8 cellular contexts compared by ENCODE assay signal in genomic region chr4:73653695-73654106, GRCh38. TPM values are rescaled to one million over a fixed set of nuclear protein-coding genes. Genes with fewer than 3 reads are reported as not detected.
A peak's percentile ranks its signal among the peaks of the same experiment; 100 is the strongest.
DNase-seq lines count a peak whose midpoint lies in the region; ATAC-seq, FAIRE-seq and TF ChIP-seq lines count a peak whose summit lies in the region.

No MANE protein-coding gene starts in this region.

- H3K27ac ChIP-seq in 22Rv1 (no peak overlapping the region), GM23248 (no peak overlapping the region), PC-3 (ENCODE audit: low read length) (no peak overlapping the region), H1 (ENCODE audit: low read depth, low read length) (no peak overlapping the region)

- no peaks in the 10 kb centered on the region for H3K4me1 ChIP-seq in GM23248 (ENCODE audit: insufficient read depth)
- no peaks in the 10 kb centered on the region for H3K4me1 ChIP-seq in PC-3 (ENCODE audit: insufficient read depth, low read length)
- no peaks in the 10 kb centered on the region for H3K4me1 ChIP-seq in H1 (replicated peaks in 1 of 4; ENCODE audit: control insufficient read depth in 3 of 4, insufficient read depth in 4 of 4, low read length in 3 of 4)

- no peak overlapping the region for H3K14ac ChIP-seq in H1 (ENCODE audit: insufficient read length)

- POLR2A ChIA-PET in PC-3 (lab: Charles Lee; ENCODE audit: unreplicated experiment): interaction anchor here (0.6 kb wide), 1 partner anchor 21 kb away, joined by 6 read pairs; no protein-coding TSS in a partner anchor
- POLR2A ChIA-PET in H1 (lab: Charles Lee; ENCODE audit: partially characterized antibody): no interaction called here

- no peaks in the 10 kb centered on the region for H3K9me2 ChIP-seq in GM23248 (ENCODE audit: insufficient read depth)
- H3K9me2 ChIP-seq in PC-3 (replicated peaks; ENCODE audit: low read length): no peaks in the 10 kb centered on the region

- H2BK5ac ChIP-seq in H1 (ENCODE audit: low read depth, low read length): no peak overlapping the region

- peak; percentile 89 to 90 for TF ChIP-seq RAD21 in H1 (IDR thresholded peaks at IDR 0.05 in 1 of 2, conservative IDR thresholded peaks at IDR 0.05 in 1 of 2; ENCODE audit: low read depth in 2 of 2, low read length in 2 of 2)

- no peak for TF ChIP-seq POLR2A in H1 (IDR thresholded peaks at IDR 0.05; ENCODE audit: control extremely low read depth in 1 of 2, low read depth in 2 of 2, low read length in 2 of 2)

- no peak overlapping the region for H2BK120ac ChIP-seq in H1 (replicated peaks; ENCODE audit: low read depth, low read length)

- H3K23me2 ChIP-seq in H1 (ENCODE audit: low read depth, low read length): no peaks in the 10 kb centered on the region

- CTCF ChIA-PET in PC-3 (lab: Charles Lee) (interaction anchor here (0.5 to 2.0 kb wide), 14 partner anchors 23 to 655 kb away, joined by 3 to 17 read pairs (median 6); partner anchors contain the start of gene EPGN), H1 (lab: Charles Lee; ENCODE audit: partially characterized antibody) (interaction anchor here (0.5 to 6.4 kb wide), 25 partner anchors 9 to 655 kb away, joined by 3 to 127 read pairs (median 5); no protein-coding TSS in a partner anchor)

- 1% methylated on average over 7 of the region's 7 CpGs for WGBS in GM23248 (ENCODE audit: low coverage in 1 of 2, low lambda C conversion rate in 2 of 2, missing lambda C conversion rate in 2 of 2), 2 experiments
- 12% methylated on average over 5 of the region's 7 CpGs; no CpG with 5 or more reads in 1 of the 2 experiments for WGBS in H1 (ENCODE audit: extremely low coverage in 1 of 2, insufficient coverage in 1 of 2, insufficient read length in 1 of 2, insufficient replicate concordance in 2 of 2, low coverage in 1 of 2, low lambda C conversion rate in 2 of 2, missing lambda C conversion rate in 1 of 2), 2 experiments

- intact Hi-C loops in PC-3 (cut with micrococcal nuclease): loop anchor here (1.0 to 10.0 kb wide), 6 partner anchors 60 to 481 kb away; no protein-coding TSS in a partner anchor

- no peak overlapping the region for H3K4ac ChIP-seq in H1 (replicated peaks; ENCODE audit: insufficient read length, low read depth, low read length)

- H3K36me3 ChIP-seq in GM23248 (ENCODE audit: low read depth): no peaks in the 10 kb centered on the region
- H3K36me3 ChIP-seq in PC-3 (ENCODE audit: low read depth, low read length): no peaks in the 10 kb centered on the region
- no peaks in the 10 kb centered on the region for H3K36me3 ChIP-seq in H1 (ENCODE audit: control insufficient read depth in 2 of 4, insufficient read depth in 4 of 4, low read length in 3 of 4)

- no peak overlapping the region for H2BK15ac ChIP-seq in H1 (ENCODE audit: low read length)

- H3K4me3 ChIP-seq in GM23248: no peak overlapping the region
- no peak overlapping the region for H3K4me3 ChIP-seq in PC-3 (ENCODE audit: low read length)
- no peak overlapping the region for H3K4me3 ChIP-seq in H1 (ENCODE audit: extremely low read depth in 1 of 4, insufficient read depth in 2 of 4, low read depth in 3 of 4, low read length in 4 of 4)

- H2BK12ac ChIP-seq in H1 (ENCODE audit: low read depth, low read length): no peak overlapping the region

- BruUV-seq in PC-3 (replicated peaks; lab: Mats Ljungman, UMichigan): no TSS peak

- FAIRE-seq in H1 (lab: Jason Lieb, UNC): peak; percentile 55

- no peak overlapping the region for H3K18ac ChIP-seq in H1 (ENCODE audit: extremely low read depth, low read length)

- H3K56ac ChIP-seq in H1 (replicated peaks; ENCODE audit: insufficient read length, low read depth, low read length): no peak overlapping the region

- H3K27me3 ChIP-seq in GM23248 (replicated peaks; ENCODE audit: insufficient read depth) (no peaks in the 10 kb centered on the region), PC-3 (ENCODE audit: low read length) (no peaks in the 10 kb centered on the region), H1 (replicated peaks in 1 of 4; ENCODE audit: control insufficient read depth in 3 of 4, extremely low read depth in 1 of 4, insufficient read depth in 3 of 4, low read length in 3 of 4) (peaks cover 0 to 2% (median 0%) of the 10 kb centered on the region in 4 experiments; a peak in 1 of 7 replicates)

- no peak overlapping the region for H2BK20ac ChIP-seq in H1 (ENCODE audit: low read length)

- ATAC-seq in PC-3: peak; percentile 74

- no peak overlapping the region for H3K4me2 ChIP-seq in GM23248 (ENCODE audit: unreplicated experiment)
- peak overlapping the region; percentile 22; the same call in 1 of the 2 replicates for H3K4me2 ChIP-seq in PC-3 (ENCODE audit: low read length)
- no peak overlapping the region for H3K4me2 ChIP-seq in H1 (ENCODE audit: insufficient read depth in 1 of 2, low read depth in 2 of 2, low read length in 2 of 2)

- in situ Hi-C loops in G401 (cut with HindIII; ENCODE audit: low sequenced_read_pairs) (no loop called here), GM23248 (cut with MboI) (no loop called here)

- H4K91ac ChIP-seq in H1 (replicated peaks; ENCODE audit: insufficient read length, low read length): no peak overlapping the region

- H4K20me1 ChIP-seq in GM23248 (ENCODE audit: insufficient read depth) (no peaks in the 10 kb centered on the region), PC-3 (ENCODE audit: low read length) (no peaks in the 10 kb centered on the region), H1 (replicated peaks in 1 of 2; ENCODE audit: control insufficient read depth in 1 of 2, insufficient read depth in 2 of 2, low read length in 2 of 2) (no peaks in the 10 kb centered on the region)

- no peaks in the 10 kb centered on the region for H3F3A ChIP-seq in GM23248 (ENCODE audit: insufficient read depth)
- H3F3A ChIP-seq in PC-3 (ENCODE audit: low read length, unreplicated experiment): no peaks in the 10 kb centered on the region

- TF ChIP-seq CTCF in 22Rv1 (IDR thresholded peaks at IDR 0.05): peak; percentile 82
- TF ChIP-seq CTCF in PC-3 (conservative IDR thresholded peaks at IDR 0.05; ENCODE audit: low read depth, low read length): peak; percentile 86
- TF ChIP-seq CTCF in H1 (IDR thresholded peaks at IDR 0.05; ENCODE audit: control extremely low read depth in 1 of 3, insufficient read depth in 1 of 3, low read depth in 1 of 3, low read length in 3 of 3): peak; percentile 17 to 70 (median 44)

- no peaks in the 10 kb centered on the region for H3K79me2 ChIP-seq in GM23248 (ENCODE audit: insufficient read depth)
- H3K79me2 ChIP-seq in PC-3 (ENCODE audit: low read length): no peaks in the 10 kb centered on the region
- no peaks in the 10 kb centered on the region for H3K79me2 ChIP-seq in H1 (ENCODE audit: control insufficient read depth in 1 of 2, insufficient read depth in 2 of 2, low read length in 2 of 2)

- H3K79me1 ChIP-seq in H1 (ENCODE audit: low read depth, low read length): no peaks in the 10 kb centered on the region

- no peak for TF ChIP-seq EP300 in H1 (IDR thresholded peaks at IDR 0.05; ENCODE audit: borderline replicate concordance in 1 of 2, low read depth in 2 of 2, low read length in 2 of 2)

- no peaks in the 10 kb centered on the region for H3K9me3 ChIP-seq in GM23248 (ENCODE audit: low read depth)
- H3K9me3 ChIP-seq in PC-3 (ENCODE audit: low read length): no peaks in the 10 kb centered on the region
- no peaks in the 10 kb centered on the region for H3K9me3 ChIP-seq in H1 (ENCODE audit: insufficient read depth in 2 of 2, low read depth in 1 of 2, low read length in 1 of 2)

- DNase-seq in G401 (ENCODE audit: low spot score) (peak; percentile 58), GM23248 (peak; percentile 73), LHCN-M2 (ENCODE audit: low read depth) (peak; percentile 82), PC-3 (peak; percentile 90), H1 (ENCODE audit: low read depth in 1 of 2, low spot score in 2 of 2) (no peak), myocyte (ENCODE audit: low read depth) (peak; percentile 84)
- no peak for DNase-seq in stimulated activated CD8-positive, alpha-beta memory T cell treated with anti-CD3 and anti-CD28 coated beads, Interleukin-4, amount 100 ng/mL, for 48 hours

- H4K8ac ChIP-seq in H1 (ENCODE audit: extremely low read depth, insufficient read depth, low read length): no peak overlapping the region

- H3K23ac ChIP-seq in H1 (ENCODE audit: insufficient read length): no peak overlapping the region

- H2AFZ ChIP-seq in GM23248 (no peak overlapping the region), PC-3 (ENCODE audit: low read length) (no peak overlapping the region), H1 (ENCODE audit: low read length) (no peak overlapping the region)

- no peak overlapping the region for H2AK5ac ChIP-seq in H1 (ENCODE audit: low read depth, low read length)

- H4K5ac ChIP-seq in H1 (ENCODE audit: insufficient read length, low read depth, low read length): no peak overlapping the region

- H3K9ac ChIP-seq in GM23248: no peak overlapping the region
- no peak overlapping the region for H3K9ac ChIP-seq in PC-3 (ENCODE audit: low read length)
- H3K9ac ChIP-seq in H1 (replicated peaks in 1 of 4; ENCODE audit: extremely low read depth in 1 of 4, low read depth in 3 of 4, low read length in 3 of 4): no peak overlapping the region

TF ChIP-seq in H1, 55 proteins besides CTCF, POLR2A, EP300 and RAD21:
- TF ChIP-seq SIN3A (conservative IDR thresholded peaks at IDR 0.05 in 1 of 2, IDR thresholded peaks at IDR 0.05 in 1 of 2; ENCODE audit: low read depth in 1 of 2, low read length in 2 of 2) (peak in 1 of 2 experiments; percentile 65; a peak in 1 of 4 replicates), RFX5 (IDR thresholded peaks at IDR 0.05; ENCODE audit: borderline replicate concordance, low read depth, low read length) (no peak)
TF ChIP-seq in H1: peak in this region for 1.

RNA-seq across cellular contexts. Expression of gene RASSF6, which starts 33.5 kb away (rescaled TPM):
- total RNA-seq in G401 (2014; rRNA removed; shearing (Covaris generic)): not detected in 2 replicates
- total RNA-seq in GM23248 (2014; rRNA removed; shearing (Covaris generic)): not detected in 2 replicates
- polyA plus RNA-seq in GM23248 (2016; fragmentation: Nextera tagmentation; extraction: Ambion mirVana): not detected in 2 replicates
- 0.17 and 0.51 TPM in 2 replicates for total RNA-seq in LHCN-M2 (2014; rRNA removed)
- not detected for polyA plus RNA-seq in LHCN-M2 (2012)
- total RNA-seq in PC-3 (2014; rRNA removed): 0.69 and 1.1 TPM in 2 replicates
- total RNA-seq in H1 (2021; fragmentation: NEBNext Ultra II Directional; extraction: Animal tissue kit (Norgen Biotek cat#: 25700)): 0.28 and 0.44 TPM in 2 replicates
- 0.02 and 0.03 TPM in 2 replicates for polyA plus RNA-seq in H1 (2011; rRNA removed)
- 0.03 TPM for polyA plus RNA-seq in H1 (2011; cell fraction: cytosol; rRNA removed)
- 0.06 TPM for polyA plus RNA-seq in H1 (2011; cell fraction: nucleus; rRNA removed)
- polyA plus RNA-seq in H1 (2012, experiment 1 of 2): 0.06 to 0.09 TPM (median 0.08 TPM) in 3 of 4 replicates, not detected in the other
- not detected for polyA plus RNA-seq in H1 (2012, experiment 2 of 2)
- 0.55 TPM for polyA plus RNA-seq in H1 (2013, experiment 1 of 2)
- polyA plus RNA-seq in H1 (2013, experiment 2 of 2): 0.55 TPM
- polyA minus RNA-seq in H1 (2011; rRNA and poly(A)+ RNA removed): 0.13 and 0.20 TPM in 2 replicates
- polyA minus RNA-seq in H1 (2011; cell fraction: cytosol; rRNA and poly(A)+ RNA removed): not detected
- 1.4 TPM for polyA minus RNA-seq in H1 (2011; cell fraction: nucleus; rRNA and poly(A)+ RNA removed)
- not detected in 2 replicates for total RNA-seq in myocyte
- polyA plus RNA-seq in myocyte (2012): not detected

Comparison
In these comparisons a context has a peak if more than half of its experiments do, and no peak if none do; other contexts are left out.
1. DNase-seq: peak in G401 (single experiment), GM23248 (single experiment), LHCN-M2 (single experiment), PC-3 (single experiment) and myocyte (single experiment); none in H1 (0 of 2) and stimulated activated CD8-positive, alpha-beta memory T cell treated with anti-CD3 and anti-CD28 coated beads, Interleukin-4, amount 100 ng/mL, for 48 hours (single experiment).
2. Peak in every context shown above with its lines, with median percentiles within 50 percentile points of each other: CTCF ChIP-seq.